ENCODE assay signal across 25 cellular contexts in the genomic region with DNA sequence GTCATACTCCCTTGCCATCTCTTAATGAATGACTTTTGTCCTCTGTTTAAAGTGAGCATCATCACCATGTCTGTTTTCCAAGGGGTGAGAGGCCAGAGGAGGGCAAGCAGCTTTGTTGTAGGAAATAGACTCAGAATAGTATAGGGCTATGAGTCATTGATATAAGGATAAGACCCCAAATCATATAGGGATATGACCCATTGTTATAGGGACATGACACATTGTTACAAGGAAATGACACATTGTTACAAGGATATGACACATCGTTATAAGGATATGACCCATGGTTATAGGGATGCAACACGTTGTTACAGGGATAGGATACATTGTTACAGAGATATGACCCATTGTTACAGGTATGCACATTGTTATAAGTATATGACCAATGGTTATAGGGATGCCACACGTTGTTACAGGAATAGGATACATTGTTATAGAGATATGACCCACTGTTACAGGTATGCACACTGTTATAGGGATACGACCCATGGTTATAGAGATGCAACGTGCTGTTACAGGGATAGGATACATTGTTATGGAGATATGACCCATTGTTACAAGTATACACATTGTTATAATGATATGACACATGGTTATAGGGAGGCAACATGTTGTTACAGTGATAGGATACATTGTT.
"Had no signal": no experiment of that assay in that cellular context is flagged by ENCODE, and none has a peak within 500 bp of the region (broad histone marks: within the 10 kb centered on the region; RNA-seq: fewer than 3 reads in every experiment).

No MANE protein-coding gene starts in this region.

- FAIRE-seq: colon, frontal cortex had no signal

- H3K4me1 Mint-ChIP-seq: activated B cell treated with CpG ODN at 0.5 μM for 24 hours; activated CD8-positive, alpha-beta memory T cell treated with anti-CD3 and anti-CD28 coated beads, Interleukin-2, amount 10 ng/mL, durations not matched to agents 7 days and 5 days; central memory CD8-positive, alpha-beta T cell had no signal

- H3K4me3 Mint-ChIP-seq: activated B cell treated with CpG ODN at 0.5 μM for 24 hours; activated CD8-positive, alpha-beta memory T cell treated with anti-CD3 and anti-CD28 coated beads, Interleukin-2, amount 10 ng/mL, durations not matched to agents 7 days and 5 days; activated CD8-positive, alpha-beta T cell treated with anti-CD3 and anti-CD28 coated beads for 36 hours; central memory CD8-positive, alpha-beta T cell; natural killer cell treated with Interleukin-12 subunit alpha and Interleukin-12 subunit beta and Interleukin-15 and Interleukin-18, amount 100 ng/mL, for 72 hours; T-helper 1 cell treated with Interleukin-12 subunit alpha and Interleukin-12 subunit beta and Interleukin-4 antibody, amounts not matched to agents 30 μg/mL and 1 μg/mL, for 36 hours had no signal

- H3K9me3 Mint-ChIP-seq: activated B cell treated with CpG ODN at 0.5 μM for 24 hours; T-helper 1 cell treated with Interleukin-12 subunit alpha and Interleukin-12 subunit beta and Interleukin-4 antibody, amounts not matched to agents 30 μg/mL and 1 μg/mL, for 36 hours had no signal

- H3K27ac Mint-ChIP-seq: activated B cell treated with CpG ODN at 0.5 μM for 24 hours; activated CD8-positive, alpha-beta memory T cell treated with anti-CD3 and anti-CD28 coated beads, Interleukin-2, amount 10 ng/mL, durations not matched to agents 7 days and 5 days; activated CD8-positive, alpha-beta T cell treated with anti-CD3 and anti-CD28 coated beads for 36 hours; natural killer cell treated with Interleukin-12 subunit alpha and Interleukin-12 subunit beta and Interleukin-15 and Interleukin-18, amount 100 ng/mL, for 72 hours; progenitor cell of endocrine pancreas; T-helper 1 cell treated with Interleukin-12 subunit alpha and Interleukin-12 subunit beta and Interleukin-4 antibody, amounts not matched to agents 30 μg/mL and 1 μg/mL, for 36 hours had no signal

- H3K36me3 Mint-ChIP-seq: activated CD8-positive, alpha-beta memory T cell treated with anti-CD3 and anti-CD28 coated beads, Interleukin-2, amount 10 ng/mL, durations not matched to agents 7 days and 5 days; natural killer cell treated with Interleukin-12 subunit alpha and Interleukin-12 subunit beta and Interleukin-15 and Interleukin-18, amount 100 ng/mL, for 72 hours had no signal

- DNase-seq: activated B cell treated with CpG ODN at 0.5 μM for 24 hours; activated CD4-positive, alpha-beta T cell treated with anti-CD3 and anti-CD28 coated beads for 4 hours; activated CD8-positive, alpha-beta memory T cell treated with anti-CD3 and anti-CD28 coated beads, Interleukin-2, amount 10 ng/mL, durations not matched to agents 7 days and 5 days; activated CD8-positive, alpha-beta T cell treated with anti-CD3 and anti-CD28 coated beads for 36 hours; activated naive CD4-positive, alpha-beta T cell treated with Interleukin-2 at 50 U/mL for 16 hours; adrenal gland; brain microvascular endothelial cell; effector memory CD4-positive, alpha-beta T cell; left ventricle myocardium superior; retina; spleen; stimulated activated CD4-positive, alpha-beta T cell treated with anti-CD3 and anti-CD28 coated beads, Interleukin-4, amount 100 ng/mL, for 1 hour; stimulated activated naive CD4-positive, alpha-beta T cell treated with Interleukin-2 at 50 U/mL for 16 hours; substantia nigra; T1000; thyroid gland; upper lobe of right lung had no signal

- ATAC-seq: activated CD8-positive, alpha-beta memory T cell treated with anti-CD3 and anti-CD28 coated beads, Interleukin-2, amount 10 ng/mL, durations not matched to agents 7 days and 5 days; activated CD8-positive, alpha-beta T cell treated with anti-CD3 and anti-CD28 coated beads for 36 hours; esophagus mucosa; left ventricle myocardium superior; natural killer cell treated with Interleukin-12 subunit alpha and Interleukin-12 subunit beta and Interleukin-15 and Interleukin-18, amount 100 ng/mL, for 72 hours; upper lobe of right lung had no signal

- H3K27me3 ChIP-seq: adrenal gland, ascending aorta, brain microvascular endothelial cell, spleen, thyroid gland, upper lobe of right lung had no signal

- H3K4me3 ChIP-seq: adrenal gland, ascending aorta, spleen, thyroid gland, upper lobe of right lung had no signal

- H3K27me3 Mint-ChIP-seq: activated CD8-positive, alpha-beta memory T cell treated with anti-CD3 and anti-CD28 coated beads, Interleukin-2, amount 10 ng/mL, durations not matched to agents 7 days and 5 days; central memory CD8-positive, alpha-beta T cell; progenitor cell of endocrine pancreas had no signal

- H3K36me3 ChIP-seq: adrenal gland, ascending aorta, brain microvascular endothelial cell, spleen, thyroid gland, upper lobe of right lung had no signal
